In the genomic region with DNA sequence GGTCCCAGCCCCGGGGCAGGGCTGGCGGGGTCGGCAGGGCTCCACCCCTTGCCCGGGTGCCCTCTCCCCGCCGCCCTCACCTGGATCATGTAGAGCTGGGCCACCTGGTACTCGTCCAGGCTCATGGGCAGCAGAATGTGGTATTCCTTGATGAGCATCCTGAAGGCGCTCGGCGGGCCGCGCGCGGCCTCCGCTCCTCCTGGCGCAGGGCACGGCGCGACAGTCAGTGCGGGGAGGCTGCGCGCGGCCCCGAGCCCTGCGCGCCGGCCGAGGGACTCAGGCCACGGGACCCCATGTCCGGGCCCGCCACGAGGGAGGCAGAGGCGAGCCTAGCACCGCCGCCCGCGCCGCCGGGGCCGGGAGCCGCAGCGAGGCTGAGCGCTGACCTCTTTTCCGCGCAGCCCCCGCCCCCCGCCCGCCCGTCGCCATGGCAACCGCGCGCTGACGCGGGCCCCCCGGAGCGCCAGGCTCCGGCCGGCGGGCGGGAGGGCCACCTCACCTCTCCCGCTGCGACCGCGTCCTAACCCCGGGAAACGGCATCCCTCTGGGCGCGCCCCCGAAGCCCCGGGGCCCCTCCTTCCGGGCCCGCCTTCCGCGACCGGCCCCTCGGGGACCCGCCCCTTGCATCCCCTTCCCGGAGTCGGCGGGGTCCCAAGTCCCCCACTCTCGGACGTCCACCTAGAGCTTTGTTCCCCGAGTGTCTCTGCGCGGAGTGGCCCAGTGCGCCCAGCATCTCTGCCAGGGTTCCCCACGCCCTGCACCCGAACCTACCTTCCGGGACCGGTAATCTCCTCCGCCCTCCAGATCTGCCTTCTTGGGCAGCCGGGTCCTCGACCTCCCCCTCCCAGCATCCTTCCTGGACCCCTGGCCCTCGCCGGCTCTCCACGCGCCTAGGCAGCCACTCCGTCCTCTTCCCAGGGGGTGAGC, we compare ENCODE assay signal across 8 cellular contexts. TPM values are rescaled to one million over a fixed set of nuclear protein-coding genes. Genes with fewer than 3 reads are reported as not detected.
DNase-seq lines count a peak whose midpoint lies in the region; ATAC-seq, FAIRE-seq and TF ChIP-seq lines count a peak whose summit lies in the region.

No MANE protein-coding gene starts in this region.

- CTCF ChIA-PET in WTC11 (lab: Charles Lee): interaction anchor here (1.1 kb wide), 1 partner anchor 79 kb away, joined by 3 read pairs; a partner anchor contains a TSS

- WGBS in endodermal cell (ENCODE audit: insufficient coverage in 1 of 2, insufficient read length in 1 of 2), 2 experiments: 1 to 2% methylated on average over 29 to 99 of the region's 99 CpGs

- peak overlapping the region; percentile 66 for H3K9ac ChIP-seq in endodermal cell (ENCODE audit: extremely low read depth, low read length, poor library complexity, severe bottlenecking)

- H3K9me3 Mint-ChIP-seq in WTC11 (no peaks in the 10 kb centered on the region), endodermal cell (no peaks in the 10 kb centered on the region)
- H3K9me3 Mint-ChIP-seq in natural killer cell treated with Interleukin-12 subunit alpha and Interleukin-12 subunit beta and Interleukin-15 and Interleukin-18, amount 100 ng/mL, for 72 hours: no peaks in the 10 kb centered on the region

- H3K27ac Mint-ChIP-seq in WTC11 (no peak overlapping the region), endodermal cell (peak overlapping the region; percentile 81)
- peak overlapping the region; percentile 76 to 92 for H3K27ac Mint-ChIP-seq in natural killer cell treated with Interleukin-12 subunit alpha and Interleukin-12 subunit beta and Interleukin-15 and Interleukin-18, amount 100 ng/mL, for 72 hours

- FAIRE-seq in HTR-8/SVneo (lab: Jason Lieb, UNC): peak; percentile 80
- FAIRE-seq in GM19239 (lab: Jason Lieb, UNC): no peak

- H3K9me3 ChIP-seq in endodermal cell (ENCODE audit: control insufficient read depth, low read length): no peaks in the 10 kb centered on the region

- H3K36me3 Mint-ChIP-seq in WTC11 (peaks cover 2% of the 10 kb centered on the region; the same call in 1 of the 2 replicates), endodermal cell (ENCODE audit: low read depth) (peaks cover 28% of the 10 kb centered on the region)
- H3K36me3 Mint-ChIP-seq in natural killer cell treated with Interleukin-12 subunit alpha and Interleukin-12 subunit beta and Interleukin-15 and Interleukin-18, amount 100 ng/mL, for 72 hours: peaks cover 8% of the 10 kb centered on the region

- no peak for TF ChIP-seq CTCF in C4-2B (conservative IDR thresholded peaks at IDR 0.05)
- TF ChIP-seq CTCF in WTC11 (IDR thresholded peaks at IDR 0.05): no peak
- TF ChIP-seq CTCF in endodermal cell (conservative IDR thresholded peaks at IDR 0.05): no peak

- H3K36me3 ChIP-seq in endodermal cell (ENCODE audit: control insufficient read depth, insufficient read depth, low read length): peaks cover 35% of the 10 kb centered on the region

- H3K4me3 Mint-ChIP-seq in WTC11 (peak overlapping the region; percentile 76), endodermal cell (peak overlapping the region; percentile 85)
- peak overlapping the region; percentile 92 for H3K4me3 Mint-ChIP-seq in natural killer cell treated with Interleukin-12 subunit alpha and Interleukin-12 subunit beta and Interleukin-15 and Interleukin-18, amount 100 ng/mL, for 72 hours

- H3K27ac ChIP-seq in C4-2B: peak overlapping the region; percentile 88
- H3K27ac ChIP-seq in endodermal cell (ENCODE audit: low read depth, low read length): peak overlapping the region; percentile 32

- H3K4me1 Mint-ChIP-seq in WTC11: peaks cover 29% of the 10 kb centered on the region
- peaks cover 23% of the 10 kb centered on the region for H3K4me1 Mint-ChIP-seq in endodermal cell
- peaks cover 40 to 41% of the 10 kb centered on the region in 2 donors for H3K4me1 Mint-ChIP-seq in natural killer cell treated with Interleukin-12 subunit alpha and Interleukin-12 subunit beta and Interleukin-15 and Interleukin-18, amount 100 ng/mL, for 72 hours (ENCODE audit: low read depth in 2 of 2)

- ATAC-seq in WTC11 (no peak), HG02763 (IDR thresholded peaks at IDR 0.05; ENCODE audit: unreplicated experiment) (no peak), GM18520 (IDR thresholded peaks at IDR 0.05; ENCODE audit: unreplicated experiment) (no peak)
- no peak for ATAC-seq in natural killer cell treated with Interleukin-12 subunit alpha and Interleukin-12 subunit beta and Interleukin-15 and Interleukin-18, amount 100 ng/mL, for 72 hours

- peak overlapping the region; percentile 88 for H3K4me3 ChIP-seq in endodermal cell (ENCODE audit: low read length)

- H3K4me1 ChIP-seq in endodermal cell (ENCODE audit: control insufficient read depth, insufficient read depth, low read length): peaks cover 12% of the 10 kb centered on the region

- POLR2A ChIA-PET in WTC11 (lab: Charles Lee): no interaction called here

- peak; percentile 56 for DNase-seq in HTR-8/SVneo (ENCODE audit: insufficient read length, low spot score)
- no peak for DNase-seq in WTC11 (ENCODE audit: low spot score)
- DNase-seq in endodermal cell: peak; percentile 73
- DNase-seq in natural killer cell treated with Interleukin-12 subunit alpha and Interleukin-12 subunit beta and Interleukin-15 and Interleukin-18, amount 100 ng/mL, for 72 hours (ENCODE audit: low spot score): peak; percentile 73
- DNase-seq in GM19239 (ENCODE audit: insufficient read length, low spot score): no peak

- H3K27me3 Mint-ChIP-seq in WTC11 (ENCODE audit: low read depth): peaks cover 12% of the 10 kb centered on the region
- peaks cover 4% of the 10 kb centered on the region for H3K27me3 Mint-ChIP-seq in endodermal cell (ENCODE audit: insufficient read depth)
- H3K27me3 Mint-ChIP-seq in natural killer cell treated with Interleukin-12 subunit alpha and Interleukin-12 subunit beta and Interleukin-15 and Interleukin-18, amount 100 ng/mL, for 72 hours: no peaks in the 10 kb centered on the region

- no peaks in the 10 kb centered on the region for H3K27me3 ChIP-seq in endodermal cell (ENCODE audit: control insufficient read depth, insufficient read depth, low read length, poor library complexity, severe bottlenecking)

TF ChIP-seq in WTC11, 78 proteins besides CTCF, POLR2A, EP300 and RAD21 (continues in another document):
- peak; percentile 63 for TF ChIP-seq ZNF423 (CRISPR knock-in tag; IDR thresholded peaks at IDR 0.05)
- TF ChIP-seq, protein P1, sequence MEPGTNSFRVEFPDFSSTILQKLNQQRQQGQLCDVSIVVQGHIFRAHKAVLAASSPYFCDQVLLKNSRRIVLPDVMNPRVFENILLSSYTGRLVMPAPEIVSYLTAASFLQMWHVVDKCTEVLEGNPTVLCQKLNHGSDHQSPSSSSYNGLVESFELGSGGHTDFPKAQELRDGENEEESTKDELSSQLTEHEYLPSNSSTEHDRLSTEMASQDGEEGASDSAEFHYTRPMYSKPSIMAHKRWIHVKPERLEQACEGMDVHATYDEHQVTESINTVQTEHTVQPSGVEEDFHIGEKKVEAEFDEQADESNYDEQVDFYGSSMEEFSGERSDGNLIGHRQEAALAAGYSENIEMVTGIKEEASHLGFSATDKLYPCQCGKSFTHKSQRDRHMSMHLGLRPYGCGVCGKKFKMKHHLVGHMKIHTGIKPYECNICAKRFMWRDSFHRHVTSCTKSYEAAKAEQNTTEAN (CRISPR knock-in tag; IDR thresholded peaks at IDR 0.05): no peak

RNA-seq across cellular contexts. Expression of a gene that starts 0.9 kb away (rescaled TPM):
- 51.3 to 55.4 TPM (median 51.8 TPM) in 3 replicates for total RNA-seq in WTC11 (2021)
- total RNA-seq in endodermal cell: 100 to 1,000 TPM in 1 of 2 donors, 10 to 100 TPM in 1; 94.6 to 104 TPM
- 39.0 TPM for polyA plus RNA-seq in endodermal cell (2013, experiment 1 of 2)
- 38.2 TPM for polyA plus RNA-seq in endodermal cell (2013, experiment 2 of 2)
- total RNA-seq in natural killer cell treated with Interleukin-12 subunit alpha and Interleukin-12 subunit beta and Interleukin-15 and Interleukin-18, amount 100 ng/mL, for 72 hours: 100 to 1,000 TPM in 1 of 2 donors, 10 to 100 TPM in 1; 66.0 to 174 TPM

RNA-seq across cellular contexts. Expression of a gene that starts 3.7 kb away (rescaled TPM):
- total RNA-seq in WTC11 (2021) (47.6 to 53.1 TPM (median 52.5 TPM) in 3 replicates), endodermal cell (10 to 100 TPM; 30.6 to 47.6 TPM)
- polyA plus RNA-seq in endodermal cell (2013, experiment 1 of 2): 40.4 TPM
- 40.4 TPM for polyA plus RNA-seq in endodermal cell (2013, experiment 2 of 2)
- total RNA-seq in natural killer cell treated with Interleukin-12 subunit alpha and Interleukin-12 subunit beta and Interleukin-15 and Interleukin-18, amount 100 ng/mL, for 72 hours: 100 to 1,000 TPM in 1 of 2 donors, 10 to 100 TPM in 1; 92.6 to 103 TPM

RNA-seq across cellular contexts. Expression of a gene that starts 19.0 kb away (rescaled TPM):
- total RNA-seq in WTC11 (2021): not detected in 3 replicates
- not detected for total RNA-seq in endodermal cell
- polyA plus RNA-seq in endodermal cell (2013, experiment 1 of 2): not detected
- not detected for polyA plus RNA-seq in endodermal cell (2013, experiment 2 of 2)
- not detected for total RNA-seq in natural killer cell treated with Interleukin-12 subunit alpha and Interleukin-12 subunit beta and Interleukin-15 and Interleukin-18, amount 100 ng/mL, for 72 hours

RNA-seq across cellular contexts. Expression of a gene that starts 21.5 kb away (rescaled TPM):
- total RNA-seq in WTC11 (2021) (32.8 to 42.1 TPM (median 40.0 TPM) in 3 replicates), endodermal cell (10 to 100 TPM; 27.6 to 33.8 TPM)
- 43.1 TPM for polyA plus RNA-seq in endodermal cell (2013, experiment 1 of 2)
- 41.1 TPM for polyA plus RNA-seq in endodermal cell (2013, experiment 2 of 2)
- 100 to 1,000 TPM; 120 to 140 TPM for total RNA-seq in natural killer cell treated with Interleukin-12 subunit alpha and Interleukin-12 subunit beta and Interleukin-15 and Interleukin-18, amount 100 ng/mL, for 72 hours

RNA-seq across cellular contexts. Expression of a gene that starts 35.2 kb away (rescaled TPM):
- total RNA-seq in WTC11 (2021): 55.6 to 61.1 TPM (median 59.6 TPM) in 3 replicates
- total RNA-seq in endodermal cell: 10 to 100 TPM; 67.4 to 87.8 TPM
- 60.9 TPM for polyA plus RNA-seq in endodermal cell (2013, experiment 1 of 2)
- polyA plus RNA-seq in endodermal cell (2013, experiment 2 of 2): 57.1 TPM
- 10 to 100 TPM; 30.7 to 39.1 TPM for total RNA-seq in natural killer cell treated with Interleukin-12 subunit alpha and Interleukin-12 subunit beta and Interleukin-15 and Interleukin-18, amount 100 ng/mL, for 72 hours

Comparison
In these comparisons a context has a peak if more than half of its experiments do, and no peak if none do; other contexts are left out.
1. DNase-seq: peak in HTR-8/SVneo (single experiment), endodermal cell (single experiment) and natural killer cell treated with Interleukin-12 subunit alpha and Interleukin-12 subunit beta and Interleukin-15 and Interleukin-18, amount 100 ng/mL, for 72 hours (single experiment); none in WTC11 (single experiment) and GM19239 (single experiment).
2. Peak in every context shown above with its lines, with median percentiles within 50 percentile points of each other: H3K4me3 Mint-ChIP-seq.